In genomic region chr4:156756118-156756517, GRCh38 we compare ENCODE assay signal across 1 cellular context.
TF ChIP-seq lines count a peak whose summit lies in the region.

No MANE protein-coding gene starts in this region.

TF ChIP-seq in HepG2, 621 proteins besides CTCF, POLR2A, EP300 and RAD21:
- TF ChIP-seq CAMTA2 (CRISPR knock-in tag; IDR thresholded peaks at IDR 0.05; ENCODE audit: borderline replicate concordance): no peak
- no peak for TF ChIP-seq CEBPZ (IDR thresholded peaks at IDR 0.05; ENCODE audit: low read length)
- TF ChIP-seq ZKSCAN1 (IDR thresholded peaks at IDR 0.05; ENCODE audit: low read length): no peak
- no peak for TF ChIP-seq GRHL1 (CRISPR knock-in tag; conservative IDR thresholded peaks at IDR 0.05)
- peak; percentile 87 for TF ChIP-seq NFE2L2 (IDR thresholded peaks at IDR 0.05; ENCODE audit: low read length)
- TF ChIP-seq TP53 (CRISPR knock-in tag; conservative IDR thresholded peaks at IDR 0.05): no peak
- peak; percentile 80 for TF ChIP-seq MAFF (IDR thresholded peaks at IDR 0.05; ENCODE audit: low read depth, low read length)
- no peak for TF ChIP-seq PAX8 (CRISPR knock-in tag; IDR thresholded peaks at IDR 0.05; ENCODE audit: borderline replicate concordance)
- no peak for TF ChIP-seq NFRKB (IDR thresholded peaks at IDR 0.05)
- TF ChIP-seq MAFK (conservative IDR thresholded peaks at IDR 0.05 in 1 of 2, IDR thresholded peaks at IDR 0.05 in 1 of 2; ENCODE audit: low read length in 2 of 2): peak; percentile 74 to 85
TF ChIP-seq in HepG2: peak in this region for 3.
